Comparison of ENCODE assay signal across 8 cellular contexts in genomic region chr19:40690699-40691420, GRCh38. TPM values are rescaled to one million over a fixed set of nuclear protein-coding genes. Genes with fewer than 3 reads are reported as not detected.
A peak's percentile ranks its signal among the peaks of the same experiment; 100 is the strongest.
DNase-seq lines count a peak whose midpoint lies in the region; ATAC-seq and TF ChIP-seq lines count a peak whose summit lies in the region.

No MANE protein-coding gene starts in this region.

- in situ Hi-C loops in gastrocnemius medialis (cut with MboI; ENCODE audit: low sequenced_read_pairs in 4 of 4) = no loop called here

- H3K36me3 ChIP-seq in body of pancreas (replicated peaks in 1 of 2; ENCODE audit: insufficient read depth in 1 of 2, low read depth in 2 of 2) (peaks cover 0 to 3% of the 10 kb centered on the region in 2 donors), iPS DF 6.9 (ENCODE audit: control insufficient read depth, insufficient read depth, low read length) (peaks cover 7% of the 10 kb centered on the region), gastrocnemius medialis (peaks cover 0 to under 1% of the 10 kb centered on the region in 2 donors)

- peak in 2 of 3 donors; percentile 62 to 73 for TF ChIP-seq POLR2A in body of pancreas (IDR thresholded peaks at IDR 0.05)
- TF ChIP-seq POLR2A in gastrocnemius medialis (IDR thresholded peaks at IDR 0.05) = peak; percentile 49 to 53

- H3K9me3 ChIP-seq in body of pancreas = no peaks in the 10 kb centered on the region
- no peaks in the 10 kb centered on the region for H3K9me3 ChIP-seq in iPS DF 6.9 (ENCODE audit: control insufficient read depth, insufficient read depth, low read length)
- H3K9me3 ChIP-seq in gastrocnemius medialis = no peaks in the 10 kb centered on the region

- peaks cover 19% of the 10 kb centered on the region for H3K4me1 ChIP-seq in body of pancreas
- H3K4me1 ChIP-seq in iPS DF 6.9 (ENCODE audit: control insufficient read depth, insufficient read depth, low read length) = peaks cover 2% of the 10 kb centered on the region; the same call in 1 of the 2 replicates
- H3K4me1 ChIP-seq in gastrocnemius medialis = peaks cover 9 to 22% of the 10 kb centered on the region in 2 donors

- H3K27ac ChIP-seq in body of pancreas = peak overlapping the region; percentile 59 to 87 (median 80)
- H3K27ac ChIP-seq in iPS DF 6.9 (ENCODE audit: low read length) = no peak overlapping the region
- peak overlapping the region; percentile 90 to 98 (median 96) for H3K27ac ChIP-seq in gastrocnemius medialis

- ATAC-seq in HG02885 (IDR thresholded peaks at IDR 0.05; ENCODE audit: poor library complexity, unreplicated experiment) (peak; percentile 61), body of pancreas (peak; percentile 97), gastrocnemius medialis (peak; percentile 87 to 90), GM19463 (IDR thresholded peaks at IDR 0.05; ENCODE audit: unreplicated experiment) (no peak)

- H3K27me3 ChIP-seq in body of pancreas = no peaks in the 10 kb centered on the region
- H3K27me3 ChIP-seq in iPS DF 6.9 (ENCODE audit: control insufficient read depth, insufficient read depth, low read length) = no peaks in the 10 kb centered on the region
- no peaks in the 10 kb centered on the region for H3K27me3 ChIP-seq in gastrocnemius medialis

- intact Hi-C loops in body of pancreas (cut with DNase I) = no loop called here
- intact Hi-C loops in gastrocnemius medialis (cut with DNase I; ENCODE audit: low total_unique reads) = loop anchor here (1.0 to 2.0 kb wide), 2 partner anchors 24 to 60 kb away; partner anchors contain the start of genes ACTMAP and SNRPA

- peak; percentile 99 for DNase-seq in GM10248 (ENCODE audit: extremely low spot score)
- DNase-seq in NCI-H2107 treated with DMSO at 0.1 percent for 48 hours (lab: John Stamatoyannopoulos, UW; ENCODE audit: unreplicated experiment) = peak; percentile 82
- DNase-seq in UCSD-AML1 (lab: John Stamatoyannopoulos, UW; ENCODE audit: unreplicated experiment) = peak; percentile 90
- peak; percentile 93 to 97 (median 94) for DNase-seq in body of pancreas
- no peak for DNase-seq in iPS DF 6.9 (ENCODE audit: low read depth, low spot score)
- peak; percentile 92 to 94 for DNase-seq in gastrocnemius medialis

- H3K4me3 ChIP-seq in body of pancreas (peak overlapping the region; percentile 18 to 29), iPS DF 6.9 (ENCODE audit: low read length) (peak overlapping the region; percentile 62; the same call in 1 of the 2 replicates), gastrocnemius medialis (peak overlapping the region; percentile 66 to 92 (median 76))

- POLR2A ChIA-PET in GM10248 (lab: Yijun Ruan, JAX) = interaction anchor here (0.6 to 1.3 kb wide), 3 partner anchors 13 to 1285 kb away, joined by 6 to 8 read pairs (median 7); partner anchors contain the start of gene ACTMAP

- CTCF ChIA-PET in GM10248 (lab: Yijun Ruan, JAX) = interaction anchor here (1.0 to 2.9 kb wide), 3 partner anchors 28 to 116 kb away, joined by 3 to 10 read pairs (median 4); no protein-coding TSS in a partner anchor

- 1 to 12% methylated on average over 12 to 38 of the region's 54 CpGs for WGBS in body of pancreas, 2 donors
- no CpG with 5 or more reads among the region's 54 CpGs for WGBS in iPS DF 6.9 (ENCODE audit: insufficient coverage, insufficient read length)

- TF ChIP-seq CTCF in GM10248 (IDR thresholded peaks at IDR 0.05; ENCODE audit: control extremely low read depth, extremely low read depth, low read depth, missing control alignments) = no peak
- TF ChIP-seq CTCF in body of pancreas (IDR thresholded peaks at IDR 0.05) = no peak
- no peak for TF ChIP-seq CTCF in gastrocnemius medialis (IDR thresholded peaks at IDR 0.05 in 4 of 5, conservative IDR thresholded peaks at IDR 0.05 in 1 of 5)

RNA-seq across cellular contexts. Expression of gene NUMBL, which starts 0.4 kb away (rescaled TPM):
- total RNA-seq in body of pancreas = 10 to 100 TPM in 1 of 2 donors, 1 to 10 TPM in 1; 9.1 to 73.5 TPM
- 10 to 100 TPM in 3 of 4 donors, 1 to 10 TPM in 1; 5.5 to 16.7 (median 14.1) TPM for total RNA-seq in gastrocnemius medialis

RNA-seq across cellular contexts. Expression of gene COQ8B, which starts 25.8 kb away (rescaled TPM):
- 10 to 100 TPM; 29.8 to 31.3 TPM for total RNA-seq in body of pancreas
- 10 to 100 TPM; 14.9 to 30.7 (median 20.2) TPM for total RNA-seq in gastrocnemius medialis

RNA-seq across cellular contexts. Expression of gene ITPKC, which starts 26.1 kb away (rescaled TPM):
- 10 to 100 TPM; 14.0 to 27.7 TPM for total RNA-seq in body of pancreas
- total RNA-seq in gastrocnemius medialis = 10 to 100 TPM; 14.9 to 34.5 (median 21.8) TPM

RNA-seq across cellular contexts. Expression of gene ACTMAP, which starts 59.4 kb away (rescaled TPM):
- 1 to 10 TPM; 3.0 to 4.2 TPM for total RNA-seq in body of pancreas
- total RNA-seq in gastrocnemius medialis = 10 to 100 TPM in 1 of 4 donors, 1 to 10 TPM in 3; 4.2 to 14.6 (median 6.2) TPM

Comparison
In these comparisons a context has a peak if more than half of its experiments do, and no peak if none do; other contexts are left out.
1. H3K4me3 ChIP-seq: peak in every context shown above with its lines; median percentile 76 in gastrocnemius medialis; 62 in iPS DF 6.9; 24 in body of pancreas.